Comparison of ENCODE assay signal across 36 cellular contexts in the genomic region with DNA sequence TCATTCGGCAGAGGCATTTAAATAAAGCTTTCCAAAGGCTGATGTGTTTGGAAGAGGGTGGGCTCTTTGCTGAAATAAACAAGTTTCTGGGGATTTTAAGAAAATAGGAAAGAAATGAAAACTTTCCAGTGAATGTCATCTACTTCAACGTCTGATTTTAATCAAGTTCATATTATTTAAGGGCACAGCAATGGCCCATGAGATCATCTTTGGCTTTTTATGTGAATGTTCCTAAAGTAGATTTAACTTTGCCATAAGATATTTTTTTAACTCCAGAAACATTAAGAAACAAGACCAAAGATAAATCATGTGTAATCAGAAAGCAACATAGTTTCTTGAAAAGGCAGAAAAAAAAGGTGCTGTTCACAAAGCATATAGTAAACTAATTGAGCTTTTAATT.
"Had no signal": no experiment of that assay in that cellular context is flagged by ENCODE, and none has a peak within 500 bp of the region (broad histone marks: within the 10 kb centered on the region; RNA-seq: fewer than 3 reads in every experiment).

No MANE protein-coding gene starts in this region.

- H3K4me2 ChIP-seq: smooth muscle cell had no signal

- H3K4me3 ChIP-seq: right atrium auricular region, smooth muscle cell, thyroid gland, upper lobe of right lung had no signal

- H3K4me1 Mint-ChIP-seq: activated naive CD4-positive, alpha-beta T cell treated with anti-CD3 and anti-CD28 coated beads, Interleukin-2, amount 10 ng/mL, durations not matched to agents 7 days and 5 days; activated naive CD8-positive, alpha-beta T cell treated with anti-CD3 and anti-CD28 coated beads, Interleukin-2, amount 10 ng/mL, durations not matched to agents 7 days and 5 days; immature natural killer cell; naive thymus-derived CD8-positive, alpha-beta T cell; stimulated activated memory B cell treated with anti-CD40 and anti-IgM and Interleukin-4, amounts not matched to agents 10 μg/mL and 1 μg/mL and 100 μg/mL, for 72 hours; stimulated activated naive CD8-positive, alpha-beta T cell treated with anti-CD3 and anti-CD28 coated beads, Interleukin-15, amount 100 ng/mL, for 72 hours had no signal

- DNase-seq: activated CD4-positive, alpha-beta T cell treated with anti-CD3 and anti-CD28 coated beads for 4 hours; activated CD4-positive, alpha-beta T cell treated with anti-CD3 and anti-CD28 coated beads, Interleukin-2, amount 50 U/mL, for 4 hours; activated CD8-positive, alpha-beta memory T cell treated with anti-CD3 and anti-CD28 coated beads, Interleukin-2, amount 50 U/mL, for 4 hours; activated gamma-delta T cell; activated naive CD4-positive, alpha-beta T cell treated with anti-CD3 and anti-CD28 coated beads, Interleukin-2, amount 10 ng/mL, durations not matched to agents 7 days and 5 days; activated naive CD8-positive, alpha-beta T cell treated with anti-CD3 and anti-CD28 coated beads, Interleukin-2, amount 10 ng/mL, durations not matched to agents 7 days and 5 days; activated T-cell treated with anti-CD3 and anti-CD28 coated beads, Interleukin-2, amount 50 U/mL, for 24 hours; amniotic stem cell; brain microvascular endothelial cell; caudate nucleus; cortex of kidney; effector memory CD8-positive, alpha-beta T cell; head of caudate nucleus; hypothalamus; immature natural killer cell; kidney; left colon; mammary epithelial cell; midbrain; naive thymus-derived CD8-positive, alpha-beta T cell; occipital lobe; stimulated activated CD4-positive, alpha-beta T cell treated with anti-CD3 and anti-CD28 coated beads, Interleukin-1b, Interleukin-23, amount 100 ng/mL, for 48 hours; stimulated activated CD4-positive, alpha-beta T cell treated with anti-CD3 and anti-CD28 coated beads, Interleukin-4, amount 100 ng/mL, for 4 hours; stimulated activated CD8-positive, alpha-beta memory T cell treated with anti-CD3 and anti-CD28 coated beads, Interleukin-4, amount 100 ng/mL, for 48 hours; stimulated activated naive CD8-positive, alpha-beta T cell treated with anti-CD3 and anti-CD28 coated beads, Interleukin-15, amount 100 ng/mL, for 72 hours; substantia nigra; T-helper 9 cell; thyroid gland; upper lobe of right lung had no signal

- H3K27ac Mint-ChIP-seq: activated naive CD4-positive, alpha-beta T cell treated with anti-CD3 and anti-CD28 coated beads, Interleukin-2, amount 10 ng/mL, durations not matched to agents 7 days and 5 days; activated naive CD8-positive, alpha-beta T cell treated with anti-CD3 and anti-CD28 coated beads, Interleukin-2, amount 10 ng/mL, durations not matched to agents 7 days and 5 days; activated T-cell treated with anti-CD3 and anti-CD28 coated beads, Interleukin-2, amount 50 U/mL, for 24 hours; effector memory CD8-positive, alpha-beta T cell; immature natural killer cell; naive thymus-derived CD8-positive, alpha-beta T cell; stimulated activated memory B cell treated with anti-CD40 and anti-IgM and Interleukin-4, amounts not matched to agents 10 μg/mL and 1 μg/mL and 100 μg/mL, for 72 hours; stimulated activated naive CD8-positive, alpha-beta T cell treated with anti-CD3 and anti-CD28 coated beads, Interleukin-15, amount 100 ng/mL, for 72 hours; T-helper 1 cell treated with Interleukin-12 subunit alpha and Interleukin-12 subunit beta and Interleukin-4 antibody, amounts not matched to agents 30 μg/mL and 1 μg/mL, for 36 hours had no signal

- H3K9me3 Mint-ChIP-seq: activated naive CD4-positive, alpha-beta T cell treated with anti-CD3 and anti-CD28 coated beads, Interleukin-2, amount 10 ng/mL, durations not matched to agents 7 days and 5 days; activated naive CD8-positive, alpha-beta T cell treated with anti-CD3 and anti-CD28 coated beads, Interleukin-2, amount 10 ng/mL, durations not matched to agents 7 days and 5 days; activated T-cell treated with anti-CD3 and anti-CD28 coated beads, Interleukin-2, amount 50 U/mL, for 24 hours; effector memory CD8-positive, alpha-beta T cell; immature natural killer cell; naive thymus-derived CD8-positive, alpha-beta T cell; neural crest cell; stimulated activated memory B cell treated with anti-CD40 and anti-IgM and Interleukin-4, amounts not matched to agents 10 μg/mL and 1 μg/mL and 100 μg/mL, for 72 hours; stimulated activated naive CD8-positive, alpha-beta T cell treated with anti-CD3 and anti-CD28 coated beads, Interleukin-15, amount 100 ng/mL, for 72 hours; T-helper 1 cell treated with Interleukin-12 subunit alpha and Interleukin-12 subunit beta and Interleukin-4 antibody, amounts not matched to agents 30 μg/mL and 1 μg/mL, for 36 hours had no signal

- H3K4me3 Mint-ChIP-seq: activated naive CD4-positive, alpha-beta T cell treated with anti-CD3 and anti-CD28 coated beads, Interleukin-2, amount 10 ng/mL, durations not matched to agents 7 days and 5 days; activated naive CD8-positive, alpha-beta T cell treated with anti-CD3 and anti-CD28 coated beads, Interleukin-2, amount 10 ng/mL, durations not matched to agents 7 days and 5 days; activated T-cell treated with anti-CD3 and anti-CD28 coated beads, Interleukin-2, amount 50 U/mL, for 24 hours; effector memory CD8-positive, alpha-beta T cell; immature natural killer cell; naive thymus-derived CD8-positive, alpha-beta T cell; neural crest cell; stimulated activated memory B cell treated with anti-CD40 and anti-IgM and Interleukin-4, amounts not matched to agents 10 μg/mL and 1 μg/mL and 100 μg/mL, for 72 hours; stimulated activated naive CD8-positive, alpha-beta T cell treated with anti-CD3 and anti-CD28 coated beads, Interleukin-15, amount 100 ng/mL, for 72 hours; T-helper 1 cell treated with Interleukin-12 subunit alpha and Interleukin-12 subunit beta and Interleukin-4 antibody, amounts not matched to agents 30 μg/mL and 1 μg/mL, for 36 hours had no signal

- H3K36me3 Mint-ChIP-seq: activated naive CD4-positive, alpha-beta T cell treated with anti-CD3 and anti-CD28 coated beads, Interleukin-2, amount 10 ng/mL, durations not matched to agents 7 days and 5 days; activated naive CD8-positive, alpha-beta T cell treated with anti-CD3 and anti-CD28 coated beads, Interleukin-2, amount 10 ng/mL, durations not matched to agents 7 days and 5 days; immature natural killer cell; naive thymus-derived CD8-positive, alpha-beta T cell; stimulated activated memory B cell treated with anti-CD40 and anti-IgM and Interleukin-4, amounts not matched to agents 10 μg/mL and 1 μg/mL and 100 μg/mL, for 72 hours had no signal

- H3K9me3 ChIP-seq: right atrium auricular region, thyroid gland, upper lobe of right lung had no signal

- H3K4me1 ChIP-seq: right atrium auricular region, upper lobe of right lung had no signal

- H3K27me3 Mint-ChIP-seq: activated naive CD4-positive, alpha-beta T cell treated with anti-CD3 and anti-CD28 coated beads, Interleukin-2, amount 10 ng/mL, durations not matched to agents 7 days and 5 days; stimulated activated naive CD8-positive, alpha-beta T cell treated with anti-CD3 and anti-CD28 coated beads, Interleukin-15, amount 100 ng/mL, for 72 hours had no signal

- H3K36me3 ChIP-seq: brain microvascular endothelial cell, right atrium auricular region, thyroid gland, upper lobe of right lung had no signal

- H3K27me3 ChIP-seq: brain microvascular endothelial cell, right atrium auricular region, thyroid gland had no signal

- ATAC-seq: effector memory CD8-positive, alpha-beta T cell; esophagus mucosa; left colon; naive thymus-derived CD8-positive, alpha-beta T cell; stimulated activated memory B cell treated with anti-CD40 and anti-IgM and Interleukin-4, amounts not matched to agents 10 μg/mL and 1 μg/mL and 100 μg/mL, for 72 hours; stimulated activated naive CD8-positive, alpha-beta T cell treated with anti-CD3 and anti-CD28 coated beads, Interleukin-15, amount 100 ng/mL, for 72 hours; upper lobe of right lung had no signal

- H3K27ac ChIP-seq: brain microvascular endothelial cell, right atrium auricular region, thyroid gland, upper lobe of right lung, VCaP had no signal
